18 cellular contexts compared by ENCODE assay signal in genomic region chr5:3411363-3411762, GRCh38.
DNase-seq lines count a peak whose midpoint lies in the region; TF ChIP-seq lines count a peak whose summit lies in the region.
"Had no signal": no experiment of that assay in that cellular context is flagged by ENCODE, and none has a peak within 500 bp of the region (broad histone marks: within the 10 kb centered on the region; RNA-seq: fewer than 3 reads in every experiment).

No MANE protein-coding gene starts in this region.

- no peak overlapping the region for H2AFZ ChIP-seq in Loucy (ENCODE audit: low read length)

- no peaks in the 10 kb centered on the region for H4K20me1 ChIP-seq in Loucy (ENCODE audit: insufficient read depth, low read length, poor library complexity, severe bottlenecking)
- H4K20me1 ChIP-seq: BLaER1 treated with 17β-estradiol and CSF1 and Interleukin-3, amounts not matched to agents 10 nM and 100 nM had no signal

- H3K4me3 Mint-ChIP-seq in activated naive CD4-positive, alpha-beta T cell treated with anti-CD3 and anti-CD28 coated beads, Interleukin-2, amount 10 ng/mL, durations not matched to agents 7 days and 5 days, result no peak overlapping the region
- H3K4me3 Mint-ChIP-seq: B cell; CD4-positive, alpha-beta T cell; CD8-positive, alpha-beta T cell had no signal

- intact Hi-C loops in posterior cingulate gyrus (cut with DNase I), result no loop called here

- H3K4me1 ChIP-seq in Loucy (ENCODE audit: insufficient read depth, low read length, poor library complexity, severe bottlenecking), result no peaks in the 10 kb centered on the region
- H3K4me1 ChIP-seq: A549; BLaER1 treated with 17β-estradiol and CSF1 and Interleukin-3, amounts not matched to agents 10 nM and 100 nM; Caco-2 had no signal

- H3K9me3 ChIP-seq in Loucy (ENCODE audit: insufficient read depth, low read depth, low read length), result no peaks in the 10 kb centered on the region; the same call in 1 of the 2 replicates

- peaks cover 3% of the 10 kb centered on the region for H3K27me3 Mint-ChIP-seq in activated naive CD4-positive, alpha-beta T cell treated with anti-CD3 and anti-CD28 coated beads, Interleukin-2, amount 10 ng/mL, durations not matched to agents 7 days and 5 days
- H3K27me3 Mint-ChIP-seq: B cell; CD4-positive, alpha-beta T cell had no signal

- H3K4me1 Mint-ChIP-seq in activated naive CD4-positive, alpha-beta T cell treated with anti-CD3 and anti-CD28 coated beads, Interleukin-2, amount 10 ng/mL, durations not matched to agents 7 days and 5 days, result peaks cover 8% of the 10 kb centered on the region
- H3K4me1 Mint-ChIP-seq: B cell had no signal

- CTCF ChIA-PET in activated naive CD4-positive, alpha-beta T cell treated with anti-CD3 and anti-CD28 coated beads, Interleukin-2, amount 10 ng/mL, durations not matched to agents 7 days and 5 days (lab: Charles Lee), result no interaction called here

- no peak overlapping the region for H3K9ac ChIP-seq in Loucy (ENCODE audit: low read depth, low read length, poor library complexity, severe bottlenecking)
- H3K9ac ChIP-seq: BLaER1 treated with 17β-estradiol and CSF1 and Interleukin-3, amounts not matched to agents 10 nM and 100 nM had no signal

- H3K36me3 Mint-ChIP-seq in activated naive CD4-positive, alpha-beta T cell treated with anti-CD3 and anti-CD28 coated beads, Interleukin-2, amount 10 ng/mL, durations not matched to agents 7 days and 5 days, result no peaks in the 10 kb centered on the region
- H3K36me3 Mint-ChIP-seq: CD8-positive, alpha-beta T cell had no signal

- peak overlapping the region; percentile 35 for H3K27ac Mint-ChIP-seq in activated naive CD4-positive, alpha-beta T cell treated with anti-CD3 and anti-CD28 coated beads, Interleukin-2, amount 10 ng/mL, durations not matched to agents 7 days and 5 days
- H3K27ac Mint-ChIP-seq: B cell; CD4-positive, alpha-beta T cell; CD8-positive, alpha-beta T cell had no signal

- no peak for TF ChIP-seq CTCF in Loucy (conservative IDR thresholded peaks at IDR 0.05; ENCODE audit: low read length)

- no peak for DNase-seq in activated naive CD4-positive, alpha-beta T cell treated with anti-CD3 and anti-CD28 coated beads, Interleukin-2, amount 10 ng/mL, durations not matched to agents 7 days and 5 days
- no peak for DNase-seq in activated naive CD4-positive, alpha-beta T cell treated with Interleukin-2 at 50 U/mL for 16 hours
- DNase-seq in OCI-M1 (lab: John Stamatoyannopoulos, UW) (peak; percentile 30), posterior cingulate gyrus (no peak), NCI-H774 (lab: John Stamatoyannopoulos, UW) (no peak)
- DNase-seq: AML-193; Caco-2; Calu3; CD4-positive, alpha-beta T cell; CD8-positive, alpha-beta T cell; DMS79 treated with DMSO at 0.1 percent for 48 hours; EL; GDM1 had no signal

- no peaks in the 10 kb centered on the region for H3K36me3 ChIP-seq in Loucy (ENCODE audit: insufficient read depth, low read length)
- H3K36me3 ChIP-seq: BLaER1 treated with 17β-estradiol and CSF1 and Interleukin-3, amounts not matched to agents 10 nM and 100 nM had no signal

- no peaks in the 10 kb centered on the region for H3F3A ChIP-seq in Loucy (ENCODE audit: low read depth)

- no peaks in the 10 kb centered on the region for H3K9me2 ChIP-seq in Loucy (replicated peaks; ENCODE audit: low read depth, low read length)

- no peaks in the 10 kb centered on the region for H3K79me2 ChIP-seq in Loucy (ENCODE audit: insufficient read depth, low read length)

- H3K27me3 ChIP-seq in Loucy (ENCODE audit: insufficient read depth, low read length, poor library complexity, severe bottlenecking), result no peaks in the 10 kb centered on the region
- H3K27me3 ChIP-seq: BLaER1 treated with 17β-estradiol and CSF1 and Interleukin-3, amounts not matched to agents 10 nM and 100 nM had no signal

- peak overlapping the region; percentile 40 for H3K4me2 ChIP-seq in Loucy (ENCODE audit: low read depth, low read length, poor library complexity, severe bottlenecking)
- H3K4me2 ChIP-seq: A549 had no signal

- H3K4me3 ChIP-seq in Loucy (ENCODE audit: low read length, poor library complexity, severe bottlenecking), result no peak overlapping the region
- H3K4me3 ChIP-seq: A549; BLaER1 treated with 17β-estradiol and CSF1 and Interleukin-3, amounts not matched to agents 10 nM and 100 nM; GM12878 had no signal

- H3K9me3 Mint-ChIP-seq in activated naive CD4-positive, alpha-beta T cell treated with anti-CD3 and anti-CD28 coated beads, Interleukin-2, amount 10 ng/mL, durations not matched to agents 7 days and 5 days, result peaks cover 15% of the 10 kb centered on the region
